15 cellular contexts compared by ENCODE assay signal in genomic region chr2:106044021-106044420, GRCh38.
DNase-seq lines count a peak whose midpoint lies in the region; TF ChIP-seq lines count a peak whose summit lies in the region.
"Had no signal": no experiment of that assay in that cellular context is flagged by ENCODE, and none has a peak within 500 bp of the region (broad histone marks: within the 10 kb centered on the region; RNA-seq: fewer than 3 reads in every experiment).

No MANE protein-coding gene starts in this region.

- DNase-seq in NCI-H146 (lab: John Stamatoyannopoulos, UW) (peak; percentile 8), NCI-H146 treated with DMSO at 0.1 percent for 48 hours (lab: John Stamatoyannopoulos, UW; ENCODE audit: unreplicated experiment) (no peak), GM10266 (ENCODE audit: extremely low spot score) (no peak), cerebellum (ENCODE audit: low spot score) (peak; percentile 48), thyroid gland (no peak)
- no peak for DNase-seq in stimulated activated CD8-positive, alpha-beta memory T cell treated with anti-CD3 and anti-CD28 coated beads, Interleukin-4, amount 100 ng/mL, for 48 hours
- DNase-seq: 8988T; CD4-positive, alpha-beta memory T cell; DMS53; DND-41; EL; GOT3; H9 had no signal

- no peak for TF ChIP-seq POLR2A in thyroid gland (IDR thresholded peaks at IDR 0.05)

- H3K27me3 ChIP-seq in stomach smooth muscle (ENCODE audit: control insufficient read depth in 1 of 2, insufficient read depth in 2 of 2, low read length in 2 of 2) (no peaks in the 10 kb centered on the region), thyroid gland (no peaks in the 10 kb centered on the region)
- H3K27me3 ChIP-seq: BLaER1 had no signal

- H3K9me3 ChIP-seq in stomach smooth muscle (ENCODE audit: control insufficient read depth in 2 of 2, low read length in 2 of 2) (no peaks in the 10 kb centered on the region), thyroid gland (no peaks in the 10 kb centered on the region)
- H3K9me3 ChIP-seq: BLaER1 had no signal

- H3K36me3 ChIP-seq in stomach smooth muscle (ENCODE audit: control insufficient read depth in 2 of 2, insufficient read depth in 2 of 2, low read length in 2 of 2) = no peaks in the 10 kb centered on the region
- H3K36me3 ChIP-seq in thyroid gland = no peaks in the 10 kb centered on the region
- H3K36me3 ChIP-seq: BLaER1 had no signal

- H3K9ac ChIP-seq in stomach smooth muscle (ENCODE audit: low read length in 2 of 2) = no peak overlapping the region
- H3K9ac ChIP-seq: BLaER1 had no signal

- peaks cover 21% of the 10 kb centered on the region for H3K4me1 ChIP-seq in stomach smooth muscle (ENCODE audit: control insufficient read depth, insufficient read depth, low read length)
- H3K4me1 ChIP-seq in thyroid gland = peaks cover 7 to 12% of the 10 kb centered on the region in 2 donors
- H3K4me1 ChIP-seq: BLaER1 had no signal

- H3K4me3 ChIP-seq in stomach smooth muscle (ENCODE audit: low read length in 2 of 2) (no peak overlapping the region), thyroid gland (replicated peaks in 1 of 3) (no peak overlapping the region)
- H3K4me3 ChIP-seq: BLaER1 had no signal

- H3K27ac ChIP-seq in stomach smooth muscle (ENCODE audit: low read length) = peak overlapping the region; percentile 49
- H3K27ac ChIP-seq in thyroid gland = no peak overlapping the region
- H3K27ac ChIP-seq: BLaER1 had no signal

- 75% methylated on average over 4 of the region's 4 CpGs for WGBS in thyroid gland, 2 donors

- TF ChIP-seq CTCF in GM10266 (IDR thresholded peaks at IDR 0.05; ENCODE audit: control insufficient read depth, insufficient read depth, low read depth, missing control alignments) (peak; percentile 1), thyroid gland (IDR thresholded peaks at IDR 0.05) (no peak)

- intact Hi-C loops in thyroid gland (cut with DNase I) = no loop called here

Comparison
In these comparisons a context has a peak if more than half of its experiments do, and no peak if none do; other contexts are left out.
1. DNase-seq: peak in NCI-H146 (single experiment) and cerebellum (single experiment); none in NCI-H146 treated with DMSO at 0.1 percent for 48 hours (single experiment), GM10266 (single experiment), stimulated activated CD8-positive, alpha-beta memory T cell treated with anti-CD3 and anti-CD28 coated beads, Interleukin-4, amount 100 ng/mL, for 48 hours (single experiment) and thyroid gland (0 of 2).